ENCODE assay signal across 24 cellular contexts in genomic region chr11:71997594-71997993, GRCh38.
"Had no signal": no experiment of that assay in that cellular context is flagged by ENCODE, and none has a peak within 500 bp of the region (broad histone marks: within the 10 kb centered on the region; RNA-seq: fewer than 3 reads in every experiment).

No MANE protein-coding gene starts in this region.

- H3K9me3 Mint-ChIP-seq: activated T-cell treated with anti-CD3 and anti-CD28 coated beads, Interleukin-2, amount 50 U/mL, for 4 hours; WTC11 had no signal

- H3K27ac Mint-ChIP-seq: WTC11 had no signal

- H3K4me1 Mint-ChIP-seq: WTC11 had no signal

- H3K4me2 ChIP-seq: smooth muscle cell had no signal

- H3K4me3 ChIP-seq: colonic mucosa, gastroesophageal sphincter, mucosa of descending colon, pancreas, smooth muscle cell, thyroid gland had no signal

- H3K36me3 ChIP-seq: colonic mucosa had no signal

- H3K9me3 ChIP-seq: colonic mucosa, gastroesophageal sphincter, mucosa of descending colon, pancreas, thyroid gland had no signal

- H3K27me3 Mint-ChIP-seq: naive B cell had no signal

- DNase-seq: activated CD4-positive, alpha-beta T cell treated with anti-CD3 and anti-CD28 coated beads, Interleukin-2, amount 50 U/mL, for 4 hours; activated CD8-positive, alpha-beta memory T cell treated with anti-CD3 and anti-CD28 coated beads for 24 hours; activated CD8-positive, alpha-beta memory T cell treated with anti-CD3 and anti-CD28 coated beads, Interleukin-2, amount 50 U/mL, for 4 hours; activated naive CD4-positive, alpha-beta T cell treated with Interleukin-2 at 50 U/mL for 16 hours; activated T-cell treated with anti-CD3 and anti-CD28 coated beads, Interleukin-2, amount 50 U/mL, for 4 hours; amygdala; colonic mucosa; head of caudate nucleus; hypothalamus; mesendoderm; naive B cell; pancreas; stimulated activated CD4-positive, alpha-beta T cell treated with anti-CD3 and anti-CD28 coated beads, Interleukin-2, amount 100 ng/mL, for 48 hours; stimulated activated CD8-positive, alpha-beta memory T cell treated with anti-CD3 and anti-CD28 coated beads, Interleukin-4, amount 100 ng/mL, for 48 hours; stimulated activated naive CD8-positive, alpha-beta T cell treated with anti-CD3 and anti-CD28 coated beads, Interleukin-15, Interleukin-2, amounts not matched to agents 100 U/mL and 50 U/mL, for 24 hours; substantia nigra; T-helper 9 cell had no signal

- H3K27me3 ChIP-seq: colonic mucosa, gastroesophageal sphincter, pancreas, thyroid gland had no signal

- H3K4me3 Mint-ChIP-seq: WTC11 had no signal

- ATAC-seq: activated T-cell treated with anti-CD3 and anti-CD28 coated beads, Interleukin-2, amount 50 U/mL, for 4 hours; gastroesophageal sphincter; sciatic nerve; stimulated activated naive CD8-positive, alpha-beta T cell treated with anti-CD3 and anti-CD28 coated beads, Interleukin-15, Interleukin-2, amounts not matched to agents 100 U/mL and 50 U/mL, for 24 hours; WTC11 had no signal

- H3K27ac ChIP-seq: colonic mucosa, epithelial cell of prostate, thyroid gland had no signal
